ENCODE assay signal across 11 cellular contexts in the genomic region with DNA sequence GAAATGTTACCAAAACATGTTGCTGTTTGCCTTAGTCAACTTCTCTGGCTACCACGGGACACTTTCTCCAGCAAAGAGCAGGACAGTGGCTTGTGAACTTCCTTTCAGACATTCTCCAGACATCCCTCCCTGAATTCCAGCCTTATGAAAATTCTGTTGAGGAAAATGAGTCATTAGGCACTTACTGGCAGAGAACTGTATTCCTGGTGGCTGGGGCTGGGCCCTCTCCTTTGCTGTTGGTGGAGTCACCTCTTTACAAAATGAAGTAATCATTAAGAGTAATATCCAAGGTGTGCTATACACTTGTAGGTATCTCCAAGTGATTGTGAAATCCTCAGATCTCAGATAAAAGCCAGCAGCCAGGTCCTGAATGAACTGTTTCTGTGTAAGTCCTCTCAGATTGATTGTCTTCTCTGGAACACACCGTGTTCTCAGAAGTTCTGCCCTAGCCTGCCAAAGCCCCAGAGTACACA. TPM values are rescaled to one million over a fixed set of nuclear protein-coding genes. Genes with fewer than 3 reads are reported as not detected.
DNase-seq lines count a peak whose midpoint lies in the region; ATAC-seq lines count a peak whose summit lies in the region.
"Had no signal": no experiment of that assay in that cellular context is flagged by ENCODE, and none has a peak within 500 bp of the region (broad histone marks: within the 10 kb centered on the region; RNA-seq: fewer than 3 reads in every experiment).

No MANE protein-coding gene starts in this region.

- peaks cover 55% of the 10 kb centered on the region for H3K4me1 ChIP-seq in adipocyte (ENCODE audit: control insufficient read depth, insufficient read depth, low read length)

- intact Hi-C loops in sciatic nerve (cut with DNase I) = no loop called here

- H3K27me3 ChIP-seq in adipocyte (replicated peaks; ENCODE audit: control insufficient read depth, insufficient read depth, low read length) = no peaks in the 10 kb centered on the region

- DNase-seq in EL (peak; percentile 93), adipocyte (ENCODE audit: low read depth) (peak; percentile 92), glomerular visceral epithelial cell (ENCODE audit: extremely low spot score) (peak; percentile 76), sciatic nerve (ENCODE audit: low spot score) (no peak), cerebellar cortex (ENCODE audit: low spot score) (no peak), T-helper 1 cell (no peak)
- DNase-seq: RPMI8226 had no signal

- ATAC-seq in sciatic nerve (peak; percentile 63), GM21381 (IDR thresholded peaks at IDR 0.05; ENCODE audit: unreplicated experiment) (no peak), GM21619 (IDR thresholded peaks at IDR 0.05; ENCODE audit: unreplicated experiment) (no peak)
- ATAC-seq: GM23338 had no signal

- H3K9me3 ChIP-seq in adipocyte (ENCODE audit: control insufficient read depth, low read length) = no peaks in the 10 kb centered on the region

- H3K4me3 ChIP-seq in adipocyte (ENCODE audit: low read length) = peak overlapping the region; percentile 80
- H3K4me3 ChIP-seq: GM23338 had no signal

- H3K36me3 ChIP-seq in adipocyte (ENCODE audit: control insufficient read depth, insufficient read depth, low read length, severe bottlenecking) = peaks cover 3% of the 10 kb centered on the region

- peak overlapping the region; percentile 91 for H3K9ac ChIP-seq in adipocyte (ENCODE audit: low read length)

RNA-seq across cellular contexts. Expression of a gene that starts 1.4 kb away (rescaled TPM):
- 10.4 TPM for total RNA-seq in sciatic nerve
- total RNA-seq: GM23338, mononuclear cell had no signal

Comparison
In these comparisons a context has a peak if more than half of its experiments do, and no peak if none do; other contexts are left out.
1. DNase-seq: peak in EL (single experiment), adipocyte (single experiment) and glomerular visceral epithelial cell (single experiment); none in sciatic nerve (single experiment), cerebellar cortex (single experiment) and T-helper 1 cell (0 of 5).